ENCODE assay signal across 9 cellular contexts in genomic region chr5:149371296-149371962, GRCh38. TPM values are rescaled to one million over a fixed set of nuclear protein-coding genes. Genes with fewer than 3 reads are reported as not detected.
A peak's percentile ranks its signal among the peaks of the same experiment; 100 is the strongest.
DNase-seq lines count a peak whose midpoint lies in the region; ATAC-seq lines count a peak whose summit lies in the region.
"Had no signal": no experiment of that assay in that cellular context is flagged by ENCODE, and none has a peak within 500 bp of the region (broad histone marks: within the 10 kb centered on the region; RNA-seq: fewer than 3 reads in every experiment).

No MANE protein-coding gene starts in this region.

- H3K9me3 ChIP-seq in BLaER1 = no peaks in the 10 kb centered on the region

- no peaks in the 10 kb centered on the region for H4K20me1 ChIP-seq in BLaER1

- peaks cover 8% of the 10 kb centered on the region for H3K36me3 Mint-ChIP-seq in activated CD4-positive, alpha-beta memory T cell treated with anti-CD3 and anti-CD28 coated beads, Interleukin-2, amount 10 ng/mL, durations not matched to agents 7 days and 5 days (ENCODE audit: low read depth)
- no peaks in the 10 kb centered on the region for H3K36me3 Mint-ChIP-seq in effector memory CD8-positive, alpha-beta T cell (ENCODE audit: insufficient read depth)
- H3K36me3 Mint-ChIP-seq: IgD-negative memory B cell had no signal

- H3K36me3 ChIP-seq in BLaER1 = peaks cover 15% of the 10 kb centered on the region

- ATAC-seq in GM19043 (IDR thresholded peaks at IDR 0.05; ENCODE audit: low read depth, unreplicated experiment) (peak; percentile 84), HG03196 (IDR thresholded peaks at IDR 0.05; ENCODE audit: unreplicated experiment) (peak; percentile 60)
- peak; percentile 94 for ATAC-seq in effector memory CD8-positive, alpha-beta T cell (replicated peaks)

- H3K27ac ChIP-seq in BLaER1 = no peak overlapping the region

- H3K4me3 Mint-ChIP-seq in activated CD4-positive, alpha-beta memory T cell treated with anti-CD3 and anti-CD28 coated beads, Interleukin-2, amount 10 ng/mL, durations not matched to agents 7 days and 5 days = no peak overlapping the region
- H3K4me3 Mint-ChIP-seq in effector memory CD8-positive, alpha-beta T cell = no peak overlapping the region
- H3K4me3 Mint-ChIP-seq: IgD-negative memory B cell had no signal

- no peak overlapping the region for H3K27ac Mint-ChIP-seq in activated CD4-positive, alpha-beta memory T cell treated with anti-CD3 and anti-CD28 coated beads, Interleukin-2, amount 10 ng/mL, durations not matched to agents 7 days and 5 days
- no peak overlapping the region for H3K27ac Mint-ChIP-seq in effector memory CD8-positive, alpha-beta T cell
- H3K27ac Mint-ChIP-seq: IgD-negative memory B cell had no signal

- CTCF ChIA-PET in activated CD4-positive, alpha-beta memory T cell treated with anti-CD3 and anti-CD28 coated beads, Interleukin-2, amount 10 ng/mL, durations not matched to agents 7 days and 5 days (lab: Charles Lee) = interaction anchor here (0.6 to 18.0 kb wide), 23 partner anchors 8 to 247 kb away, joined by 3 to 278 read pairs (median 4); partner anchors contain the start of genes GRPEL2 and PCYOX1L

- peaks cover 4% of the 10 kb centered on the region for H3K4me1 Mint-ChIP-seq in activated CD4-positive, alpha-beta memory T cell treated with anti-CD3 and anti-CD28 coated beads, Interleukin-2, amount 10 ng/mL, durations not matched to agents 7 days and 5 days
- peaks cover 9 to 14% of the 10 kb centered on the region in 2 donors for H3K4me1 Mint-ChIP-seq in effector memory CD8-positive, alpha-beta T cell (ENCODE audit: low read depth in 2 of 2)

- H3K4me2 ChIP-seq in BLaER1 = peak overlapping the region; percentile 44; the same call in 1 of the 2 replicates

- POLR2A ChIA-PET in activated CD4-positive, alpha-beta memory T cell treated with anti-CD3 and anti-CD28 coated beads, Interleukin-2, amount 10 ng/mL, durations not matched to agents 7 days and 5 days (lab: Charles Lee) = interaction anchor here (0.7 to 2.6 kb wide), 9 partner anchors 8 to 208 kb away, joined by 3 to 12 read pairs (median 3); partner anchors contain the start of genes GRPEL2 and PCYOX1L

- H3K9me3 Mint-ChIP-seq in activated CD4-positive, alpha-beta memory T cell treated with anti-CD3 and anti-CD28 coated beads, Interleukin-2, amount 10 ng/mL, durations not matched to agents 7 days and 5 days = no peaks in the 10 kb centered on the region
- no peaks in the 10 kb centered on the region for H3K9me3 Mint-ChIP-seq in effector memory CD8-positive, alpha-beta T cell
- H3K9me3 Mint-ChIP-seq: IgD-negative memory B cell had no signal

- no peak overlapping the region for H3K4me3 ChIP-seq in BLaER1

- H3K27me3 Mint-ChIP-seq in activated CD4-positive, alpha-beta memory T cell treated with anti-CD3 and anti-CD28 coated beads, Interleukin-2, amount 10 ng/mL, durations not matched to agents 7 days and 5 days = no peaks in the 10 kb centered on the region
- H3K27me3 Mint-ChIP-seq in effector memory CD8-positive, alpha-beta T cell = no peaks in the 10 kb centered on the region

- no peaks in the 10 kb centered on the region for H3K27me3 ChIP-seq in BLaER1

- DNase-seq in NCI-H748 treated with DMSO at 0.1 percent for 48 hours (lab: John Stamatoyannopoulos, UW) (peak; percentile 31), myocyte (ENCODE audit: low read depth) (peak; percentile 81)
- peak; percentile 70 for DNase-seq in activated CD4-positive, alpha-beta memory T cell treated with anti-CD3 and anti-CD28 coated beads, Interleukin-2, amount 10 ng/mL, durations not matched to agents 7 days and 5 days
- DNase-seq in effector memory CD8-positive, alpha-beta T cell = peak; percentile 62 to 65 (median 64)
- peak; percentile 59 for DNase-seq in stimulated activated naive CD4-positive, alpha-beta T cell treated with Interleukin-2 at 50 U/mL for 16 hours (lab: John Stamatoyannopoulos, UW)

- peaks cover 26% of the 10 kb centered on the region for H3K4me1 ChIP-seq in BLaER1

- H3K9ac ChIP-seq in BLaER1 = no peak overlapping the region; the same call in 1 of the 2 replicates

RNA-seq across cellular contexts. Expression of gene IL17B, which starts 7.7 kb away (rescaled TPM):
- not detected for total RNA-seq in activated CD4-positive, alpha-beta memory T cell treated with anti-CD3 and anti-CD28 coated beads, Interleukin-2, amount 10 ng/mL, durations not matched to agents 7 days and 5 days
- total RNA-seq in myocyte = 18.0 and 20.9 TPM in 2 replicates
- 2.1 TPM for polyA plus RNA-seq in myocyte (2012)
- polyA plus RNA-seq: IgD-negative memory B cell had no signal

RNA-seq across cellular contexts. Expression of gene PCYOX1L, which starts 13.6 kb away (rescaled TPM):
- 10 to 100 TPM; 41.2 to 42.1 TPM for total RNA-seq in activated CD4-positive, alpha-beta memory T cell treated with anti-CD3 and anti-CD28 coated beads, Interleukin-2, amount 10 ng/mL, durations not matched to agents 7 days and 5 days
- 8.1 and 10.5 TPM in 2 replicates for total RNA-seq in myocyte
- 9.3 TPM for polyA plus RNA-seq in myocyte (2012)

RNA-seq across cellular contexts. Expression of gene GRPEL2, which starts 26.1 kb away (rescaled TPM):
- 10 to 100 TPM; 43.8 to 49.4 TPM for total RNA-seq in activated CD4-positive, alpha-beta memory T cell treated with anti-CD3 and anti-CD28 coated beads, Interleukin-2, amount 10 ng/mL, durations not matched to agents 7 days and 5 days
- 12.8 and 14.3 TPM in 2 replicates for total RNA-seq in myocyte
- 6.0 TPM for polyA plus RNA-seq in myocyte (2012)

Comparison
In these comparisons a context has a peak if more than half of its experiments do, and no peak if none do; other contexts are left out.
1. DNase-seq: peak in every context shown above with its lines; median percentile 81 in myocyte; 70 in activated CD4-positive, alpha-beta memory T cell treated with anti-CD3 and anti-CD28 coated beads, Interleukin-2, amount 10 ng/mL, durations not matched to agents 7 days and 5 days; 64 in effector memory CD8-positive, alpha-beta T cell; 59 in stimulated activated naive CD4-positive, alpha-beta T cell treated with Interleukin-2 at 50 U/mL for 16 hours; 31 in NCI-H748 treated with DMSO at 0.1 percent for 48 hours.
2. RNA of gene IL17B, which starts 7.7 kb away (total RNA-seq): 18.0 to 20.9 TPM in myocyte; not detected in activated CD4-positive, alpha-beta memory T cell treated with anti-CD3 and anti-CD28 coated beads, Interleukin-2, amount 10 ng/mL, durations not matched to agents 7 days and 5 days; every median in the first group is over 10 times any median in the second.
3. Peak in every context shown above with its lines, with median percentiles within 50 percentile points of each other: ATAC-seq.